14 cellular contexts compared by ENCODE assay signal in genomic region chr13:37870489-37870845, GRCh38. TPM values are rescaled to one million over a fixed set of nuclear protein-coding genes. Genes with fewer than 3 reads are reported as not detected.
DNase-seq lines count a peak whose midpoint lies in the region; ATAC-seq and TF ChIP-seq lines count a peak whose summit lies in the region.
"Had no signal": no experiment of that assay in that cellular context is flagged by ENCODE, and none has a peak within 500 bp of the region (broad histone marks: within the 10 kb centered on the region; RNA-seq: fewer than 3 reads in every experiment).

No MANE protein-coding gene starts in this region.

- H3K4me1 ChIP-seq in RWPE2 (ENCODE audit: insufficient read depth, poor library complexity, severe bottlenecking): no peaks in the 10 kb centered on the region
- H3K4me1 ChIP-seq in parathyroid adenoma: no peaks in the 10 kb centered on the region
- peaks cover 0 to 16% (median 9%) of the 10 kb centered on the region in 3 donors for H3K4me1 ChIP-seq in gastroesophageal sphincter
- H3K4me1 ChIP-seq in SJCRH30: 0 out of 2 replicates have a peak, but pooled peaks cover 4% of the 10 kb centered on the region
- H3K4me1 ChIP-seq in HAP-1: 0 out of 2 replicates have a peak, but pooled peaks cover 2% of the 10 kb centered on the region

- H3K36me3 ChIP-seq in RWPE2 (ENCODE audit: low read depth) (no peaks in the 10 kb centered on the region), parathyroid adenoma (ENCODE audit: control insufficient read depth, insufficient read depth, low read length) (no peaks in the 10 kb centered on the region), gastroesophageal sphincter (no peaks in the 10 kb centered on the region), SJCRH30 (no peaks in the 10 kb centered on the region), HAP-1 (replicated peaks) (no peaks in the 10 kb centered on the region)

- 43 to 57% methylated on average over 4 to 7 of the region's 9 CpGs for WGBS in gastroesophageal sphincter (ENCODE audit: low coverage in 1 of 2), 2 donors

- H3K4me3 ChIP-seq in RWPE2 (ENCODE audit: severe bottlenecking) (no peak overlapping the region), fibroblast of mammary gland (ENCODE audit: control insufficient read depth, low read depth, low read length) (peak overlapping the region; percentile 52), parathyroid adenoma (ENCODE audit: low read depth, low read length) (no peak overlapping the region), gastroesophageal sphincter (peak overlapping the region in 1 of 2 donors; percentile 51), SJCRH30 (no peak overlapping the region), HAP-1 (no peak overlapping the region; the same call in 1 of the 2 replicates)

- no peak for TF ChIP-seq POLR2A in gastroesophageal sphincter (IDR thresholded peaks at IDR 0.05)

- peaks cover 24% of the 10 kb centered on the region for H3K27me3 ChIP-seq in RWPE2 (ENCODE audit: insufficient read depth, poor library complexity, severe bottlenecking)
- H3K27me3 ChIP-seq in parathyroid adenoma (ENCODE audit: control insufficient read depth, insufficient read depth, low read length): no peaks in the 10 kb centered on the region
- peaks cover 34% of the 10 kb centered on the region for H3K27me3 ChIP-seq in gastroesophageal sphincter
- 0 out of 2 replicates have a peak, but pooled peaks cover 3% of the 10 kb centered on the region for H3K27me3 ChIP-seq in SJCRH30
- no peaks in the 10 kb centered on the region for H3K27me3 ChIP-seq in HAP-1 (ENCODE audit: low read depth)

- H3K9me3 ChIP-seq in RWPE2 (ENCODE audit: severe bottlenecking) (no peaks in the 10 kb centered on the region), parathyroid adenoma (ENCODE audit: control insufficient read depth, low read length) (no peaks in the 10 kb centered on the region), gastroesophageal sphincter (no peaks in the 10 kb centered on the region), SJCRH30 (replicated peaks) (no peaks in the 10 kb centered on the region), HAP-1 (no peaks in the 10 kb centered on the region)

- DNase-seq in ACHN: peak; percentile 14
- DNase-seq in RWPE2 (ENCODE audit: low spot score): no peak
- DNase-seq in fibroblast of mammary gland (ENCODE audit: low read depth): no peak
- no peak for DNase-seq in activated CD4-positive, alpha-beta T cell treated with anti-CD3 and anti-CD28 coated beads, Interleukin-2, amount 50 U/mL, for 4 hours
- DNase-seq in SJCRH30: no peak
- no peak for DNase-seq in HAP-1 (ENCODE audit: low spot score in 2 of 2)
- DNase-seq: activated CD4-positive, CD25-positive, alpha-beta regulatory T cell treated with anti-CD3 and anti-CD28 coated beads, Interleukin-2, amount 50 U/mL, for 72 hours; activated naive CD4-positive, alpha-beta T cell treated with anti-CD3 and anti-CD28 coated beads, Interleukin-2, amount 50 U/mL, for 16 hours; KBM-7; stimulated activated CD4-positive, alpha-beta T cell treated with anti-CD3 and anti-CD28 coated beads, Interleukin-4, amount 100 ng/mL, for 4 hours had no signal

- in situ Hi-C loops in ACHN (cut with HindIII; ENCODE audit: low pct_ligation_motif_present, low pct_unique_long_range_greater_than_20kb, low sequenced_read_pairs) (no loop called here), HAP-1 (cut with MboI; ENCODE audit: low sequenced_read_pairs) (no loop called here)

- H3K79me2 ChIP-seq in parathyroid adenoma: no peaks in the 10 kb centered on the region

- ATAC-seq in RWPE2 (ENCODE audit: low read depth) (0 out of 3 replicates have a peak, but pooled peaks have one; percentile 11), gastroesophageal sphincter (no peak)

- peak overlapping the region; percentile 82 for H3K4me2 ChIP-seq in parathyroid adenoma (ENCODE audit: low read length)

- H3K27ac ChIP-seq in RWPE2 (ENCODE audit: poor library complexity, severe bottlenecking) (no peak overlapping the region), parathyroid adenoma (no peak overlapping the region), gastroesophageal sphincter (no peak overlapping the region), SJCRH30 (no peak overlapping the region)

- H2AFZ ChIP-seq in parathyroid adenoma: no peak overlapping the region

- TF ChIP-seq CTCF in RWPE2 (IDR thresholded peaks at IDR 0.05; ENCODE audit: poor library complexity, severe bottlenecking) (peak; percentile 36), fibroblast of mammary gland (conservative IDR thresholded peaks at IDR 0.05; ENCODE audit: control insufficient read depth, insufficient read depth, low read depth, low read length) (no peak), parathyroid adenoma (IDR thresholded peaks at IDR 0.05) (no peak), gastroesophageal sphincter (IDR thresholded peaks at IDR 0.05) (no peak)

- no peak overlapping the region for H3K9ac ChIP-seq in parathyroid adenoma

- TF ChIP-seq EP300 in gastroesophageal sphincter (IDR thresholded peaks at IDR 0.05): no peak

RNA-seq across cellular contexts. Expression of gene TRPC4, which starts 0.9 kb away (rescaled TPM):
- total RNA-seq in gastroesophageal sphincter: 1 to 10 TPM in 1 of 4 donors, under 1 TPM in 2, not detected in 1; 0.31 to 1.1 (median 0.87) TPM
- 0.02 TPM in 1 of 2 replicates, not detected in the other for total RNA-seq in SJCRH30 (2014; rRNA removed; shearing (Covaris generic))
- total RNA-seq: CD4-positive, CD25-positive, alpha-beta regulatory T cell; mononuclear cell had no signal
